In the genomic region with DNA sequence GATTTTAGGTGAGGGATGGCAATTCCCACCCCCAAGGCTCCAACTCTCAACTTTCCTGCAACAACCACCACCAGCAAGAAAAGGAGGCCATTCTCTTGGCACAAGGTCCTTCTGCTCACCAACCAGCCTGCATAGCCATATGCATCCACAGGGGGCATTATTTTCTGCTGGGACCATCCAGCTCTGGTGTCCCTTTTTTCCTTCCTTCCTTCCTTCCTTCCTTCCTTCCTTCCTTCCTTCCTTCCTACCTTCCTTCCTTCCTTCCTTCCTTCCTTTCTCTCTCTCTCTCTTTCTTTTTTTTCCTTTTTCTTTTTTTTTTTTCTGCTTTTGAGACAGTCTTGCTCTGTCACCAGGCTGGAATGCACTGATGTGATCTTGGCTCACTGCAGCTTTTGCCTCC, we compare ENCODE assay signal across 1 cellular context.
TF ChIP-seq lines count a peak whose summit lies in the region.

No MANE protein-coding gene starts in this region.

TF ChIP-seq in H1, 55 proteins besides CTCF, POLR2A, EP300 and RAD21 (continued from another document):
- TF ChIP-seq, protein P1, sequence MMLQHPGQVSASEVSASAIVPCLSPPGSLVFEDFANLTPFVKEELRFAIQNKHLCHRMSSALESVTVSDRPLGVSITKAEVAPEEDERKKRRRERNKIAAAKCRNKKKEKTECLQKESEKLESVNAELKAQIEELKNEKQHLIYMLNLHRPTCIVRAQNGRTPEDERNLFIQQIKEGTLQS (IDR thresholded peaks at IDR 0.05; ENCODE audit: insufficient read depth, low read depth, low read length): no peak
- TF ChIP-seq SIX5 (IDR thresholded peaks at IDR 0.05; ENCODE audit: low read depth, low read length) (no peak), SIRT6 (IDR thresholded peaks at IDR 0.05; ENCODE audit: low read length) (no peak)
